ENCODE assay signal across 8 cellular contexts in genomic region chr1:153532161-153532560, GRCh38. TPM values are rescaled to one million over a fixed set of nuclear protein-coding genes. Genes with fewer than 3 reads are reported as not detected.
A peak's percentile ranks its signal among the peaks of the same experiment; 100 is the strongest.
DNase-seq lines count a peak whose midpoint lies in the region; ATAC-seq and TF ChIP-seq lines count a peak whose summit lies in the region.

No MANE protein-coding gene starts in this region.

- peak in 5 of 10 experiments; percentile 22 to 40 (median 37) for DNase-seq in CD4-positive, alpha-beta T cell
- peak; percentile 85 for DNase-seq in NB4 (ENCODE audit: low read depth)
- peak in 1 of 2 donors; percentile 43 for DNase-seq in activated naive CD4-positive, alpha-beta T cell treated with anti-CD3 and anti-CD28 coated beads, Interleukin-2, amount 50 U/mL, for 72 hours (ENCODE audit: low spot score in 2 of 2)
- DNase-seq in NCI-H2029 treated with DMSO at 0.1 percent for 48 hours (lab: John Stamatoyannopoulos, UW) = no peak
- DNase-seq in HK-2 (ENCODE audit: unreplicated experiment) = no peak
- no peak for DNase-seq in GF-D8 (lab: John Stamatoyannopoulos, UW)
- DNase-seq in SKM-1 (lab: John Stamatoyannopoulos, UW; ENCODE audit: unreplicated experiment) = no peak

- peaks cover 6% of the 10 kb centered on the region for H3K36me3 ChIP-seq in muscle layer of colon (ENCODE audit: insufficient read depth, low read length)

- no peaks in the 10 kb centered on the region for H3K9me3 Mint-ChIP-seq in CD4-positive, alpha-beta T cell
- no peaks in the 10 kb centered on the region for H3K9me3 Mint-ChIP-seq in activated naive CD4-positive, alpha-beta T cell treated with anti-CD3 and anti-CD28 coated beads, Interleukin-2, amount 50 U/mL, for 72 hours

- H3K4me1 ChIP-seq in muscle layer of colon (ENCODE audit: insufficient read depth, low read length) = peaks cover 47% of the 10 kb centered on the region

- intact Hi-C loops in CD4-positive, alpha-beta T cell (cut with DNase I, micrococcal nuclease) = loop anchor here in 1 of 2 experiments (5.0 kb wide), 1 partner anchor 140 kb away; the partner anchor contains the start of gene ILF2

- H3K4me3 ChIP-seq in NB4 (ENCODE audit: low read depth, low read length) = no peak overlapping the region
- H3K4me3 ChIP-seq in muscle layer of colon (ENCODE audit: low read depth in 1 of 2, low read length in 2 of 2) = no peak overlapping the region

- peaks cover 60% of the 10 kb centered on the region for H3K4me1 Mint-ChIP-seq in CD4-positive, alpha-beta T cell (ENCODE audit: low read depth)

- CTCF ChIA-PET in CD4-positive, alpha-beta T cell (lab: Charles Lee) = interaction anchor here (0.9 to 6.0 kb wide), 11 partner anchors 8 to 146 kb away, joined by 3 to 69 read pairs (median 8); partner anchors contain the start of genes S100A2, S100A4 and S100A5

- peaks cover 25% of the 10 kb centered on the region for H3K36me3 Mint-ChIP-seq in CD4-positive, alpha-beta T cell (ENCODE audit: low read depth)
- peaks cover 12 to 21% of the 10 kb centered on the region in 2 donors for H3K36me3 Mint-ChIP-seq in activated naive CD4-positive, alpha-beta T cell treated with anti-CD3 and anti-CD28 coated beads, Interleukin-2, amount 50 U/mL, for 72 hours

- no peaks in the 10 kb centered on the region for H3K27me3 ChIP-seq in CD4-positive, alpha-beta T cell (ENCODE audit: control insufficient read depth, insufficient read depth, low read length)
- H3K27me3 ChIP-seq in muscle layer of colon (ENCODE audit: control insufficient read depth in 1 of 2, insufficient read depth in 2 of 2, low read length in 2 of 2) = no peaks in the 10 kb centered on the region

- H3K4me3 Mint-ChIP-seq in CD4-positive, alpha-beta T cell = peak overlapping the region; percentile 97

- TF ChIP-seq CTCF in CD4-positive, alpha-beta T cell (IDR thresholded peaks at IDR 0.05) = no peak
- TF ChIP-seq CTCF in NB4 (IDR thresholded peaks at IDR 0.05; ENCODE audit: low read depth, low read length) = no peak

- ATAC-seq in CD4-positive, alpha-beta T cell (ENCODE audit: poor library complexity) = peak; percentile 9
- peak; percentile 58 to 61 for ATAC-seq in activated naive CD4-positive, alpha-beta T cell treated with anti-CD3 and anti-CD28 coated beads, Interleukin-2, amount 50 U/mL, for 72 hours

- H3K27me3 Mint-ChIP-seq in CD4-positive, alpha-beta T cell = no peaks in the 10 kb centered on the region

- no peak for TF ChIP-seq POLR2A in NB4 (IDR thresholded peaks at IDR 0.05; ENCODE audit: extremely low read depth, insufficient read length)

- H3K9me3 ChIP-seq in CD4-positive, alpha-beta T cell (ENCODE audit: control insufficient read depth, low read length) = no peaks in the 10 kb centered on the region
- no peaks in the 10 kb centered on the region for H3K9me3 ChIP-seq in muscle layer of colon (ENCODE audit: low read length)

- peak overlapping the region; percentile 1 for H3K27ac ChIP-seq in CD4-positive, alpha-beta T cell (ENCODE audit: low read depth, low read length)
- H3K27ac ChIP-seq in muscle layer of colon (ENCODE audit: low read depth, low read length) = peak overlapping the region; percentile 21

- H3K27ac Mint-ChIP-seq in CD4-positive, alpha-beta T cell = peak overlapping the region; percentile 99
- H3K27ac Mint-ChIP-seq in activated naive CD4-positive, alpha-beta T cell treated with anti-CD3 and anti-CD28 coated beads, Interleukin-2, amount 50 U/mL, for 72 hours = peak overlapping the region; percentile 91 to 96

- POLR2A ChIA-PET in CD4-positive, alpha-beta T cell (lab: Charles Lee) = interaction anchor here (0.6 to 6.4 kb wide), 13 partner anchors 9 to 458 kb away, joined by 3 to 246 read pairs (median 5); partner anchors contain the start of genes CHTOP, CREB3L4, RPS27 and S100A2

- H3K9ac ChIP-seq in muscle layer of colon (ENCODE audit: low read length) = no peak overlapping the region

RNA-seq across cellular contexts. Expression of gene S100A6, which starts 3.6 kb away (rescaled TPM):
- 100 to 1,000 TPM; 172 to 175 TPM for total RNA-seq in CD4-positive, alpha-beta T cell
- total RNA-seq in activated naive CD4-positive, alpha-beta T cell treated with anti-CD3 and anti-CD28 coated beads, Interleukin-2, amount 50 U/mL, for 72 hours = 100 to 1,000 TPM; 260 to 445 TPM

RNA-seq across cellular contexts. Expression of gene S100A5, which starts 8.6 kb away (rescaled TPM):
- 1 to 10 TPM in 1 of 2 experiments, under 1 TPM in 1; 0.80 to 1.3 TPM for total RNA-seq in CD4-positive, alpha-beta T cell
- total RNA-seq in activated naive CD4-positive, alpha-beta T cell treated with anti-CD3 and anti-CD28 coated beads, Interleukin-2, amount 50 U/mL, for 72 hours = 1 to 10 TPM; 2.0 to 3.9 TPM

RNA-seq across cellular contexts. Expression of gene S100A4, which starts 13.4 kb away (rescaled TPM):
- 100 to 1,000 TPM; 297 to 299 TPM for total RNA-seq in CD4-positive, alpha-beta T cell
- 100 to 1,000 TPM; 186 to 368 TPM for total RNA-seq in activated naive CD4-positive, alpha-beta T cell treated with anti-CD3 and anti-CD28 coated beads, Interleukin-2, amount 50 U/mL, for 72 hours

RNA-seq across cellular contexts. Expression of gene S100A3, which starts 16.9 kb away (rescaled TPM):
- total RNA-seq in CD4-positive, alpha-beta T cell = not detected
- total RNA-seq in activated naive CD4-positive, alpha-beta T cell treated with anti-CD3 and anti-CD28 coated beads, Interleukin-2, amount 50 U/mL, for 72 hours = not detected

RNA-seq across cellular contexts. Expression of gene S100A2, which starts 33.5 kb away (rescaled TPM):
- total RNA-seq in CD4-positive, alpha-beta T cell = not detected
- total RNA-seq in activated naive CD4-positive, alpha-beta T cell treated with anti-CD3 and anti-CD28 coated beads, Interleukin-2, amount 50 U/mL, for 72 hours = 1 to 10 TPM; 1.0 to 7.8 TPM
